In genomic region chr22:22057617-22058378, GRCh38 we compare ENCODE assay signal across 17 cellular contexts.
DNase-seq lines count a peak whose midpoint lies in the region; ATAC-seq and TF ChIP-seq lines count a peak whose summit lies in the region.
"Had no signal": no experiment of that assay in that cellular context is flagged by ENCODE, and none has a peak within 500 bp of the region (broad histone marks: within the 10 kb centered on the region; RNA-seq: fewer than 3 reads in every experiment).

No MANE protein-coding gene starts in this region.

- H2AFZ ChIP-seq in OCI-LY3 (ENCODE audit: low read depth, low read length) (no peak overlapping the region), hepatocyte (no peak overlapping the region)

- H3K79me2 ChIP-seq in DOHH2 (ENCODE audit: control insufficient read depth, low read length) = no peaks in the 10 kb centered on the region
- H3K79me2 ChIP-seq in OCI-LY3 (ENCODE audit: low read length) = no peaks in the 10 kb centered on the region
- H3K79me2 ChIP-seq in hepatocyte = no peaks in the 10 kb centered on the region

- ATAC-seq in stimulated activated naive B cell treated with anti-CD40 and anti-IgM and Interleukin-4, amounts not matched to agents 10 μg/mL and 1 μg/mL and 100 μg/mL, for 72 hours (replicated peaks) = no peak
- ATAC-seq in HG02840 (IDR thresholded peaks at IDR 0.05; ENCODE audit: low FRiP score, unreplicated experiment) = no peak

- peaks cover 29 to 40% of the 10 kb centered on the region in 2 donors for H3K4me1 Mint-ChIP-seq in stimulated activated naive B cell treated with anti-CD40 and anti-IgM and Interleukin-4, amounts not matched to agents 10 μg/mL and 1 μg/mL and 100 μg/mL, for 72 hours
- H3K4me1 Mint-ChIP-seq: CD4-positive, alpha-beta memory T cell had no signal

- H3K9me3 Mint-ChIP-seq in stimulated activated naive B cell treated with anti-CD40 and anti-IgM and Interleukin-4, amounts not matched to agents 10 μg/mL and 1 μg/mL and 100 μg/mL, for 72 hours = peaks cover 0 to 1% of the 10 kb centered on the region in 2 donors

- DNase-seq in hepatocyte (ENCODE audit: low spot score) (peak; percentile 30), AG08395 (ENCODE audit: low spot score) (no peak), activated gamma-delta T cell treated with Interleukin-2 at 50 U/mL for 16 hours (no peak)
- no peak for DNase-seq in stimulated activated naive B cell treated with anti-CD40 and anti-IgM and Interleukin-4, amounts not matched to agents 10 μg/mL and 1 μg/mL and 100 μg/mL, for 72 hours
- DNase-seq: CD4-positive, alpha-beta memory T cell; DMS153; GF-D8; KG1; NCI-H1105; NCI-H2029; NCI-H226; NCI-H748 treated with DMSO at 0.1 percent for 48 hours; SJCRH30 had no signal

- H3K9me2 ChIP-seq in DOHH2 (replicated peaks; ENCODE audit: control insufficient read depth, low read length) (no peaks in the 10 kb centered on the region), hepatocyte (replicated peaks; ENCODE audit: insufficient read depth) (no peaks in the 10 kb centered on the region)

- H3F3A ChIP-seq in DOHH2 (ENCODE audit: control insufficient read depth, insufficient read depth) = peaks cover 6% of the 10 kb centered on the region; the same call in 1 of the 2 replicates

- peaks cover 0 to 9% of the 10 kb centered on the region in 2 donors for H3K27me3 Mint-ChIP-seq in stimulated activated naive B cell treated with anti-CD40 and anti-IgM and Interleukin-4, amounts not matched to agents 10 μg/mL and 1 μg/mL and 100 μg/mL, for 72 hours

- H3K36me3 Mint-ChIP-seq in stimulated activated naive B cell treated with anti-CD40 and anti-IgM and Interleukin-4, amounts not matched to agents 10 μg/mL and 1 μg/mL and 100 μg/mL, for 72 hours = no peaks in the 10 kb centered on the region

- H3K27ac ChIP-seq in DOHH2 (ENCODE audit: low read depth, low read length) (no peak overlapping the region), OCI-LY3 (ENCODE audit: low read length) (peak overlapping the region; percentile 30; the same call in 1 of the 2 replicates), hepatocyte (peak overlapping the region; percentile 89)
- H3K27ac ChIP-seq: BLaER1 treated with 17β-estradiol and CSF1 and Interleukin-3, amounts not matched to agents 10 nM and 100 nM; SJCRH30 had no signal

- peak overlapping the region; percentile 41; the same call in 1 of the 2 replicates for H3K9ac ChIP-seq in OCI-LY3 (ENCODE audit: low read length)
- H3K9ac ChIP-seq: BLaER1 treated with 17β-estradiol and CSF1 and Interleukin-3, amounts not matched to agents 10 nM and 100 nM had no signal

- no peaks in the 10 kb centered on the region for H4K20me1 ChIP-seq in DOHH2 (ENCODE audit: control insufficient read depth, insufficient read depth, low read depth, low read length)
- H4K20me1 ChIP-seq in OCI-LY3 (ENCODE audit: insufficient read depth, low read length) = no peaks in the 10 kb centered on the region
- H4K20me1 ChIP-seq in hepatocyte (ENCODE audit: insufficient read depth, poor library complexity, severe bottlenecking) = no peaks in the 10 kb centered on the region
- H4K20me1 ChIP-seq: BLaER1 treated with 17β-estradiol and CSF1 and Interleukin-3, amounts not matched to agents 10 nM and 100 nM had no signal

- H3K27ac Mint-ChIP-seq in stimulated activated naive B cell treated with anti-CD40 and anti-IgM and Interleukin-4, amounts not matched to agents 10 μg/mL and 1 μg/mL and 100 μg/mL, for 72 hours = peak overlapping the region; percentile 31

- H3K4me1 ChIP-seq in DOHH2 (ENCODE audit: control insufficient read depth, low read length) = peaks cover 51% of the 10 kb centered on the region
- H3K4me1 ChIP-seq in OCI-LY3 (ENCODE audit: low read length) = peaks cover 47% of the 10 kb centered on the region
- H3K4me1 ChIP-seq in hepatocyte (ENCODE audit: insufficient read depth) = peaks cover 19% of the 10 kb centered on the region
- H3K4me1 ChIP-seq: SJCRH30 had no signal

- H3K4me3 ChIP-seq in DOHH2 (ENCODE audit: low read length) (peak overlapping the region; percentile 38; the same call in 1 of the 2 replicates), OCI-LY3 (ENCODE audit: low read length) (peak overlapping the region; percentile 69), hepatocyte (no peak overlapping the region)
- H3K4me3 ChIP-seq: BLaER1 treated with 17β-estradiol and CSF1 and Interleukin-3, amounts not matched to agents 10 nM and 100 nM; SJCRH30 had no signal

- peaks cover 3% of the 10 kb centered on the region; the same call in 1 of the 2 replicates for H3K36me3 ChIP-seq in DOHH2 (ENCODE audit: control insufficient read depth, low read length)
- H3K36me3 ChIP-seq in OCI-LY3 (replicated peaks; ENCODE audit: low read depth, low read length) = no peaks in the 10 kb centered on the region
- no peaks in the 10 kb centered on the region for H3K36me3 ChIP-seq in hepatocyte (replicated peaks; ENCODE audit: insufficient read depth, low read depth)
- H3K36me3 ChIP-seq: BLaER1 treated with 17β-estradiol and CSF1 and Interleukin-3, amounts not matched to agents 10 nM and 100 nM; SJCRH30 had no signal

- H3K4me3 Mint-ChIP-seq in stimulated activated naive B cell treated with anti-CD40 and anti-IgM and Interleukin-4, amounts not matched to agents 10 μg/mL and 1 μg/mL and 100 μg/mL, for 72 hours = peak overlapping the region in 1 of 2 donors; percentile 58
- H3K4me3 Mint-ChIP-seq: CD4-positive, alpha-beta memory T cell had no signal

- H3K27me3 ChIP-seq in DOHH2 (ENCODE audit: control insufficient read depth, low read length) (no peaks in the 10 kb centered on the region), OCI-LY3 (ENCODE audit: low read depth, low read length) (no peaks in the 10 kb centered on the region), hepatocyte (no peaks in the 10 kb centered on the region)
- H3K27me3 ChIP-seq: SJCRH30 had no signal

- H3K9me3 ChIP-seq in DOHH2 (ENCODE audit: control insufficient read depth, insufficient read depth, low read length) = no peaks in the 10 kb centered on the region
- H3K9me3 ChIP-seq in OCI-LY3 (ENCODE audit: insufficient read depth, low read length) = no peaks in the 10 kb centered on the region
- no peaks in the 10 kb centered on the region for H3K9me3 ChIP-seq in hepatocyte (ENCODE audit: low read depth)
- H3K9me3 ChIP-seq: SJCRH30 had no signal

- 69% methylated on average over 5 of the region's 5 CpGs for WGBS in hepatocyte (ENCODE audit: low lambda C conversion rate, missing lambda C conversion rate)

- TF ChIP-seq CTCF in DOHH2 (IDR thresholded peaks at IDR 0.05; ENCODE audit: low read depth, low read length, poor library complexity, severe bottlenecking) (no peak), OCI-LY3 (IDR thresholded peaks at IDR 0.05; ENCODE audit: low read depth, low read length) (no peak), hepatocyte (IDR thresholded peaks at IDR 0.05; ENCODE audit: poor library complexity) (no peak)

- H3K4me2 ChIP-seq in DOHH2 (ENCODE audit: low read length) (peak overlapping the region; percentile 56), OCI-LY3 (ENCODE audit: low read length) (peak overlapping the region; percentile 99), hepatocyte (no peak overlapping the region)
- H3K4me2 ChIP-seq: BLaER1 treated with 17β-estradiol and CSF1 and Interleukin-3, amounts not matched to agents 10 nM and 100 nM had no signal
